Comparison of ENCODE assay signal across 1 cellular context in genomic region chr22:17110791-17111550, GRCh38.
TF ChIP-seq lines count a peak whose summit lies in the region.

No MANE protein-coding gene starts in this region.

TF ChIP-seq in H1, 55 proteins besides CTCF, POLR2A, EP300 and RAD21:
- no peak for TF ChIP-seq CEBPB (IDR thresholded peaks at IDR 0.05; ENCODE audit: low read depth, low read length)
